In the genomic region with DNA sequence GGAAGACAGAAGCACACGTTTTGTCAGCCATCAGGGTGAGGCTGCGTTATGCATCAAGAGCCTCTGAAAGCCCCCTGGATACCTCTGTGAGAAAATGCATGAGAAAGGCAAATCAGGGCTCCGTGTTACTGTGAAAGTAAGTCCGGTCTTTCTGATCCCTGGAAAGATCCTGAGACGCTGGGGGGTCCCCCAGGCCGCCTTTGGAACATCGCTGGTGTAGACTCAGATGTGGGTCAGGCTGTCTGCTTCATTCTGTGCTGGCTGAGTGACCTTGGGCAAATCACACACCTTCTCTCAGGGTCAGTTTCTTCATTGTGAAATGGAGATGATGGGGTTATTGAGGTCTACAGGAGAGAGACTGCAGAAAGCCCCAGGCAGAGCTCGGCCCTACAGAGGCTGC, we compare ENCODE assay signal across 26 cellular contexts. TPM values are rescaled to one million over a fixed set of nuclear protein-coding genes. Genes with fewer than 3 reads are reported as not detected.
DNase-seq lines count a peak whose midpoint lies in the region; ATAC-seq and TF ChIP-seq lines count a peak whose summit lies in the region.
"Had no signal": no experiment of that assay in that cellular context is flagged by ENCODE, and none has a peak within 500 bp of the region (broad histone marks: within the 10 kb centered on the region; RNA-seq: fewer than 3 reads in every experiment).

No MANE protein-coding gene starts in this region.

- H3K4me3 ChIP-seq in right atrium auricular region (no peak overlapping the region), coronary artery (no peak overlapping the region)
- H3K4me3 ChIP-seq: A549, GM12878, SJCRH30 had no signal

- no peaks in the 10 kb centered on the region for H3K36me3 ChIP-seq in right atrium auricular region
- H3K36me3 ChIP-seq: SJCRH30 had no signal

- peaks cover 0 to 14% of the 10 kb centered on the region in 2 donors for H3K4me1 ChIP-seq in right atrium auricular region

- DNase-seq in right atrium auricular region (ENCODE audit: low spot score) (peak; percentile 47), left cardiac atrium (no peak), coronary artery (ENCODE audit: low spot score) (peak; percentile 52), mesenteric fat pad (ENCODE audit: low spot score) (peak; percentile 80), cerebellar cortex (ENCODE audit: low spot score) (no peak), NCI-H1436 treated with DMSO at 0.1 percent for 48 hours (lab: John Stamatoyannopoulos, UW) (no peak), HPDE6-E6E7 (ENCODE audit: extremely low spot score) (no peak)
- DNase-seq: C1 segment of cervical spinal cord; DMS79; EL; GDM1; GOT3; MM.1S; NCI-H1694; NCI-H2029 treated with DMSO at 0.1 percent for 48 hours; NCI-H446 treated with DMSO at 0.1 percent for 48 hours; NCI-H526; NCI-H82; NK-92 treated with Interleukin-12 subunit alpha and Interleukin-12 subunit beta, amount 100 ng/mL, for 24 hours; PC-3; SJCRH30 had no signal

- ATAC-seq in left cardiac atrium, result no peak
- ATAC-seq: A549, GM12878, HCT116, PC-3 had no signal

- TF ChIP-seq CTCF in right atrium auricular region (IDR thresholded peaks at IDR 0.05) (no peak), coronary artery (IDR thresholded peaks at IDR 0.05) (no peak)

- H3K9me3 ChIP-seq in right atrium auricular region, result no peaks in the 10 kb centered on the region
- H3K9me3 ChIP-seq: A549, Caco-2, SJCRH30 had no signal

- no peaks in the 10 kb centered on the region for H3K27me3 ChIP-seq in right atrium auricular region
- H3K27me3 ChIP-seq: SJCRH30 had no signal

- intact Hi-C loops in left cardiac atrium (cut with DNase I), result no loop called here

- H3K27ac ChIP-seq in right atrium auricular region (no peak overlapping the region), coronary artery (no peak overlapping the region)
- H3K27ac ChIP-seq: A549, KMS-11, SJCRH30 had no signal

RNA-seq across cellular contexts. Expression of a gene that starts 42.0 kb away (rescaled TPM):
- 10 to 100 TPM; 19.0 to 25.8 TPM for total RNA-seq in right atrium auricular region
- total RNA-seq in left cardiac atrium, result 10 to 100 TPM; 14.3 to 19.3 TPM
- total RNA-seq in mesenteric fat pad, result 38.4 TPM

Comparison
In these comparisons a context has a peak if more than half of its experiments do, and no peak if none do; other contexts are left out.
1. DNase-seq: peak in right atrium auricular region (single experiment), coronary artery (single experiment) and mesenteric fat pad (single experiment); none in left cardiac atrium (single experiment), cerebellar cortex (single experiment), NCI-H1436 treated with DMSO at 0.1 percent for 48 hours (single experiment) and HPDE6-E6E7 (single experiment).